Comparison of ENCODE assay signal across 19 cellular contexts in genomic region chr6:106411034-106411433, GRCh38.
"Had no signal": no experiment of that assay in that cellular context is flagged by ENCODE, and none has a peak within 500 bp of the region (broad histone marks: within the 10 kb centered on the region; RNA-seq: fewer than 3 reads in every experiment).

No MANE protein-coding gene starts in this region.

- H3K27me3 ChIP-seq: colonic mucosa, foreskin keratinocyte, left lung, testis, tibial nerve had no signal

- H3K4me1 ChIP-seq: colonic mucosa, foreskin keratinocyte, heart left ventricle, left lung, lower lobe of right lung, parathyroid adenoma, psoas muscle, testis, tibial nerve had no signal

- H3K4me3 ChIP-seq: colonic mucosa, heart left ventricle, left lung, lower lobe of right lung, psoas muscle, testis, tibial nerve had no signal

- ATAC-seq: foreskin keratinocyte; heart left ventricle; left lung; lower lobe of right lung; natural killer cell treated with Interleukin-12 subunit alpha and Interleukin-12 subunit beta and Interleukin-15 and Interleukin-18, amount 100 ng/mL, for 72 hours; psoas muscle; sciatic nerve; stimulated activated naive B cell treated with anti-CD40 and anti-IgM and Interleukin-4, amounts not matched to agents 10 μg/mL and 1 μg/mL and 100 μg/mL, for 72 hours; stimulated activated naive CD8-positive, alpha-beta T cell treated with anti-CD3 and anti-CD28 coated beads, Interleukin-15, amount 100 ng/mL, for 72 hours had no signal

- H3K36me3 ChIP-seq: colonic mucosa, heart left ventricle, left lung, lower lobe of right lung, tibial nerve had no signal

- H3K27ac ChIP-seq: colonic mucosa, foreskin keratinocyte, heart left ventricle, left lung, lower lobe of right lung, parathyroid adenoma, psoas muscle, testis, tibial nerve had no signal

- H3K9me3 ChIP-seq: colonic mucosa, lower lobe of right lung, psoas muscle, testis had no signal

- DNase-seq: dermis blood vessel endothelial cell; foreskin keratinocyte; heart left ventricle; hypothalamus; islet precursor cell; left lung; lower lobe of right lung; occipital lobe; psoas muscle; stimulated activated CD4-positive, alpha-beta T cell treated with anti-CD3 and anti-CD28 coated beads, Interleukin-2, amount 100 ng/mL, for 24 hours; stimulated activated CD4-positive, alpha-beta T cell treated with anti-CD3 and anti-CD28 coated beads, Interleukin-4, amount 100 ng/mL, for 4 hours; stimulated activated naive B cell treated with anti-CD40 and anti-IgM and Interleukin-4, amounts not matched to agents 10 μg/mL and 1 μg/mL and 100 μg/mL, for 72 hours; stimulated activated naive CD8-positive, alpha-beta T cell treated with anti-CD3 and anti-CD28 coated beads, Interleukin-15, amount 100 ng/mL, for 72 hours; testis had no signal
